ENCODE assay signal across 8 cellular contexts in genomic region chr20:4972506-4973251, GRCh38. TPM values are rescaled to one million over a fixed set of nuclear protein-coding genes. Genes with fewer than 3 reads are reported as not detected.
DNase-seq lines count a peak whose midpoint lies in the region; FAIRE-seq and TF ChIP-seq lines count a peak whose summit lies in the region.

No MANE protein-coding gene starts in this region.

- no peak for TF ChIP-seq CTCF in kidney (IDR thresholded peaks at IDR 0.05; ENCODE audit: borderline replicate concordance, extremely low read depth, insufficient read depth)
- TF ChIP-seq CTCF in osteocyte (IDR thresholded peaks at IDR 0.05): no peak

- H3K4me1 ChIP-seq in kidney (ENCODE audit: control insufficient read depth in 1 of 2, insufficient read depth in 1 of 2, low read depth in 1 of 2, low read length in 2 of 2) (peaks cover 0 to 7% of the 10 kb centered on the region in 2 donors), urinary bladder (ENCODE audit: insufficient read depth) (no peaks in the 10 kb centered on the region)

- FAIRE-seq in kidney (lab: Jason Lieb, UNC): no peak

- H3K4me1 Mint-ChIP-seq in activated naive CD4-positive, alpha-beta T cell treated with anti-CD3 and anti-CD28 coated beads, Interleukin-2, amount 50 U/mL, for 24 hours: peaks cover 30% of the 10 kb centered on the region
- H3K4me1 Mint-ChIP-seq in osteocyte (ENCODE audit: unreplicated experiment): peaks cover 13% of the 10 kb centered on the region

- intact Hi-C loops in kidney (cut with DNase I): no loop called here

- 82% methylated on average over 12 of the region's 12 CpGs for WGBS in urinary bladder

- H3K27ac ChIP-seq in kidney (ENCODE audit: low read depth in 2 of 2, low read length in 2 of 2) (no peak overlapping the region), urinary bladder (ENCODE audit: low read depth) (peak overlapping the region; percentile 50)

- peak overlapping the region; percentile 80 for H3K4me3 Mint-ChIP-seq in activated naive CD4-positive, alpha-beta T cell treated with anti-CD3 and anti-CD28 coated beads, Interleukin-2, amount 50 U/mL, for 24 hours
- no peak overlapping the region for H3K4me3 Mint-ChIP-seq in osteocyte (ENCODE audit: unreplicated experiment)

- H3K27me3 Mint-ChIP-seq in activated naive CD4-positive, alpha-beta T cell treated with anti-CD3 and anti-CD28 coated beads, Interleukin-2, amount 50 U/mL, for 24 hours: no peaks in the 10 kb centered on the region
- no peaks in the 10 kb centered on the region for H3K27me3 Mint-ChIP-seq in osteocyte (ENCODE audit: unreplicated experiment)

- no peak for DNase-seq in activated naive CD4-positive, alpha-beta T cell treated with Interleukin-2 at 50 U/mL for 16 hours
- DNase-seq in SW480 (ENCODE audit: low spot score): peak; percentile 67
- peak; percentile 3 for DNase-seq in kidney
- DNase-seq in osteocyte (ENCODE audit: extremely low spot score, unreplicated experiment): no peak
- DNase-seq in NK-92 treated with Interleukin-12 subunit alpha and Interleukin-12 subunit beta, amount 100 ng/mL, for 24 hours (lab: John Stamatoyannopoulos, UW): no peak
- no peak for DNase-seq in hippocampal formation (lab: John Stamatoyannopoulos, UW)

- peaks cover 6% of the 10 kb centered on the region for H3K36me3 Mint-ChIP-seq in activated naive CD4-positive, alpha-beta T cell treated with anti-CD3 and anti-CD28 coated beads, Interleukin-2, amount 50 U/mL, for 24 hours
- H3K36me3 Mint-ChIP-seq in osteocyte (ENCODE audit: unreplicated experiment): peaks cover 20% of the 10 kb centered on the region

- H3K9me3 ChIP-seq in kidney (ENCODE audit: control insufficient read depth in 1 of 2, low read length in 2 of 2): no peaks in the 10 kb centered on the region

- H3K9me3 Mint-ChIP-seq in activated naive CD4-positive, alpha-beta T cell treated with anti-CD3 and anti-CD28 coated beads, Interleukin-2, amount 50 U/mL, for 24 hours: no peaks in the 10 kb centered on the region
- H3K9me3 Mint-ChIP-seq in osteocyte (ENCODE audit: unreplicated experiment): no peaks in the 10 kb centered on the region

- peak overlapping the region; percentile 53 for H3K27ac Mint-ChIP-seq in activated naive CD4-positive, alpha-beta T cell treated with anti-CD3 and anti-CD28 coated beads, Interleukin-2, amount 50 U/mL, for 24 hours
- no peak overlapping the region for H3K27ac Mint-ChIP-seq in osteocyte (ENCODE audit: unreplicated experiment)

- H3K36me3 ChIP-seq in kidney (ENCODE audit: control insufficient read depth in 1 of 2, insufficient read depth in 2 of 2, low read length in 2 of 2) (peaks cover 0 to 7% of the 10 kb centered on the region in 2 donors), urinary bladder (ENCODE audit: insufficient read depth) (peaks cover 2% of the 10 kb centered on the region)

- H3K4me3 ChIP-seq in kidney (ENCODE audit: low read length in 2 of 2) (peak overlapping the region in 1 of 2 donors; percentile 44), urinary bladder (ENCODE audit: low read depth, low read length) (no peak overlapping the region)

- no peak overlapping the region for H3K9ac ChIP-seq in kidney (ENCODE audit: low read length in 2 of 2)

RNA-seq across cellular contexts. Expression of gene SLC23A2, which starts 28.6 kb away (rescaled TPM):
- total RNA-seq in kidney (20.5 TPM), urinary bladder (22.7 TPM), osteocyte (22.2 and 23.1 TPM in 2 replicates)
- polyA plus RNA-seq in kidney (ENCODE audit: insufficient read depth, low read depth, low replicate concordance) (4.8 TPM), urinary bladder (17.5 TPM)

Comparison
In these comparisons a context has a peak if more than half of its experiments do, and no peak if none do; other contexts are left out.
1. DNase-seq: peak in SW480 (single experiment) and kidney (single experiment); none in activated naive CD4-positive, alpha-beta T cell treated with Interleukin-2 at 50 U/mL for 16 hours (single experiment), osteocyte (single experiment), NK-92 treated with Interleukin-12 subunit alpha and Interleukin-12 subunit beta, amount 100 ng/mL, for 24 hours (single experiment) and hippocampal formation (0 of 2).